Comparison of ENCODE assay signal across 1 cellular context in the genomic region with DNA sequence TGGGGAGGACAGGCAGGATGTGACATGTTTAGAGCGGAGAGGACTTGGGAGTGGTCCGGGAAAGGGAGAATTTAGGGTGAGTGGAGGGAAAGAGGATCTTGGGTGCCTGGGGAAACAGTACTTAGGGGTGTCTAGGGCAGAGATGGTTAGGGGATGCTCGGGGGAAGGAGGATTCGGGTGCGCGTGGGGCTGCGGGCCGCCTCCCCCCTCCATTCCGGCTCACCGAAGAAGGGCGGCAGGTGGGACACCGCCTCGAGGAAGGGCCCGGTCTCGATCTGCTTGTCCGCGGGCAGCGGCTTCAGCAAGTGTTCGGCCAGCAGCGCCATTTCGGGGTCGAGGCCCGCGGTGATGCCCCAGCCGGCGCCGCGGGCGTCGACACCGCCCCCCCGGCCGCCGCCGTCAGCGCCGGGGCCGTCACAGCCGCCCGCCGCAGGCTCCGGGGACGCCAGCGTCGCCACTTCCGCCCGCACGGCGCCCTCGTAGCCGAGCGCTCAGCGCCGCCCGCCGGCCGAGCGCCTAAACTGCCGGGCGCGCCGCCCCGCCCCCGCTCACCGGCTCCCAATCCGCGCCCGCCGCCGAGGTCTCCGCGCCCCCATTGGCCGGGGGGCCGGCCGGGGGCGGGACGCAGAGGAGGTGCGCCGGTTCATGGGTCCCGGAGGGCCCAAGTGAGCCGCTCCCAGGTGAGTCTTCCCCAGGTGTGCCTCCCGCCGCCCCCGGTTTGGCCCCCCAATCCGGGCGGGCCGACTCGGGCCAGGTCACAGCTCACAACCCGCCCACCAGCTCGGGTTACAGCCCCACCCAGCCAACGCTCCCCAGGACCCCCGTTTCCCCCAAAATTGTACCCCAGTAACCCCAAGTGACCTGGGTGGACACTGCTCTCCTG.
TF ChIP-seq lines count a peak whose summit lies in the region.

A gene with protein sequence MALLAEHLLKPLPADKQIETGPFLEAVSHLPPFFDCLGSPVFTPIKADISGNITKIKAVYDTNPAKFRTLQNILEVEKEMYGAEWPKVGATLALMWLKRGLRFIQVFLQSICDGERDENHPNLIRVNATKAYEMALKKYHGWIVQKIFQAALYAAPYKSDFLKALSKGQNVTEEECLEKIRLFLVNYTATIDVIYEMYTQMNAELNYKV (minus strand): TSS at position 493 of the 883 bp plus-strand sequence. CDS start 167 bp downstream, at position 326.

TF ChIP-seq in K562, 482 proteins besides CTCF, POLR2A, EP300 and RAD21 (continued from another document and continues in another):
- TF ChIP-seq, protein P1, sequence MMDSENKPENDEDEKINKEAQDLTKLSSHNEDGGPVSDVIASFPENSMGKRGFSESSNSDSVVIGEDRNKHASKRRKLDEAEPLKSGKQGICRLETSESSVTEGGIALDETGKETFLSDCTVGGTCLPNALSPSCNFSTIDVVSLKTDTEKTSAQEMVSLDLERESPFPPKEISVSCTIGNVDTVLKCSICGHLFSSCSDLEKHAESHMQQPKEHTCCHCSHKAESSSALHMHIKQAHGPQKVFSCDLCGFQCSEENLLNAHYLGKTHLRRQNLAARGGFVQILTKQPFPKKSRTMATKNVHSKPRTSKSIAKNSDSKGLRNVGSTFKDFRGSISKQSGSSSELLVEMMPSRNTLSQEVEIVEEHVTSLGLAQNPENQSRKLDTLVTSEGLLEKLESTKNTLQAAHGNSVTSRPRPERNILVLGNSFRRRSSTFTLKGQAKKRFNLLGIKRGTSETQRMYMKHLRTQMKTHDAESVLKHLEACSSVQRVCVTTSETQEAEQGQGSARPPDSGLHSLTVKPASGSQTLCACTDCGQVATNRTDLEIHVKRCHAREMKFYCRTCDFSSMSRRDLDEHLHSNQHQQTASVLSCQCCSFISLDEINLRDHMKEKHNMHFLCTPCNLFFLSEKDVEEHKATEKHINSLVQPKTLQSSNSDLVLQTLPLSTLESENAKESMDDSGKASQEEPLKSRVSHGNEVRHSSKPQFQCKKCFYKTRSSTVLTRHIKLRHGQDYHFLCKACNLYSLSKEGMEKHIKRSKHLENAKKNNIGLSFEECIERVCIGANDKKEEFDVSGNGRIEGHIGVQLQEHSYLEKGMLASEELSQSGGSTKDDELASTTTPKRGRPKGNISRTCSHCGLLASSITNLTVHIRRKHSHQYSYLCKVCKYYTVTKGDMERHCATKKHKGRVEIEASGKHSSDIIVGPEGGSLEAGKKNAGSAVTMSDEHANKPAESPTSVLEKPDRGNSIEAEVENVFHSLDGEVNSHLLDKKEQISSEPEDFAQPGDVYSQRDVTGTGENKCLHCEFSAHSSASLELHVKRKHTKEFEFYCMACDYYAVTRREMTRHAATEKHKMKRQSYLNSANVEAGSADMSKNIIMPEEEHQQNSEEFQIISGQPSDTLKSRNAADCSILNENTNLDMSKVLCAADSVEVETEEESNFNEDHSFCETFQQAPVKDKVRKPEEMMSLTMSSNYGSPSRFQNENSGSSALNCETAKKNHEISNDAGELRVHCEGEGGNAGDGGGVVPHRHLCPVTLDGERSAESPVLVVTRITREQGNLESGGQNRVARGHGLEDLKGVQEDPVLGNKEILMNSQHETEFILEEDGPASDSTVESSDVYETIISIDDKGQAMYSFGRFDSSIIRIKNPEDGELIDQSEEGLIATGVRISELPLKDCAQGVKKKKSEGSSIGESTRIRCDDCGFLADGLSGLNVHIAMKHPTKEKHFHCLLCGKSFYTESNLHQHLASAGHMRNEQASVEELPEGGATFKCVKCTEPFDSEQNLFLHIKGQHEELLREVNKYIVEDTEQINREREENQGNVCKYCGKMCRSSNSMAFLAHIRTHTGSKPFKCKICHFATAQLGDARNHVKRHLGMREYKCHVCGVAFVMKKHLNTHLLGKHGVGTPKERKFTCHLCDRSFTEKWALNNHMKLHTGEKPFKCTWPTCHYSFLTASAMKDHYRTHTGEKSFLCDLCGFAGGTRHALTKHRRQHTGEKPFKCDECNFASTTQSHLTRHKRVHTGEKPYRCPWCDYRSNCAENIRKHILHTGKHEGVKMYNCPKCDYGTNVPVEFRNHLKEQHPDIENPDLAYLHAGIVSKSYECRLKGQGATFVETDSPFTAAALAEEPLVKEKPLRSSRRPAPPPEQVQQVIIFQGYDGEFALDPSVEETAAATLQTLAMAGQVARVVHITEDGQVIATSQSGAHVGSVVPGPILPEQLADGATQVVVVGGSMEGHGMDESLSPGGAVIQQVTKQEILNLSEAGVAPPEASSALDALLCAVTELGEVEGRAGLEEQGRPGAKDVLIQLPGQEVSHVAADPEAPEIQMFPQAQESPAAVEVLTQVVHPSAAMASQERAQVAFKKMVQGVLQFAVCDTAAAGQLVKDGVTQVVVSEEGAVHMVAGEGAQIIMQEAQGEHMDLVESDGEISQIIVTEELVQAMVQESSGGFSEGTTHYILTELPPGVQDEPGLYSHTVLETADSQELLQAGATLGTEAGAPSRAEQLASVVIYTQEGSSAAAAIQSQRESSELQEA (IDR thresholded peaks at IDR 0.05; ENCODE audit: low read depth): peak; percentile 27; the same call in 1 of the 2 replicates
- TF ChIP-seq ZNF197 (CRISPR knock-in tag; IDR thresholded peaks at IDR 0.05; ENCODE audit: low read depth): no peak
- peak; percentile 72 for TF ChIP-seq HCFC1 (IDR thresholded peaks at IDR 0.05; ENCODE audit: low read depth, low read length)
- TF ChIP-seq, protein P2, sequence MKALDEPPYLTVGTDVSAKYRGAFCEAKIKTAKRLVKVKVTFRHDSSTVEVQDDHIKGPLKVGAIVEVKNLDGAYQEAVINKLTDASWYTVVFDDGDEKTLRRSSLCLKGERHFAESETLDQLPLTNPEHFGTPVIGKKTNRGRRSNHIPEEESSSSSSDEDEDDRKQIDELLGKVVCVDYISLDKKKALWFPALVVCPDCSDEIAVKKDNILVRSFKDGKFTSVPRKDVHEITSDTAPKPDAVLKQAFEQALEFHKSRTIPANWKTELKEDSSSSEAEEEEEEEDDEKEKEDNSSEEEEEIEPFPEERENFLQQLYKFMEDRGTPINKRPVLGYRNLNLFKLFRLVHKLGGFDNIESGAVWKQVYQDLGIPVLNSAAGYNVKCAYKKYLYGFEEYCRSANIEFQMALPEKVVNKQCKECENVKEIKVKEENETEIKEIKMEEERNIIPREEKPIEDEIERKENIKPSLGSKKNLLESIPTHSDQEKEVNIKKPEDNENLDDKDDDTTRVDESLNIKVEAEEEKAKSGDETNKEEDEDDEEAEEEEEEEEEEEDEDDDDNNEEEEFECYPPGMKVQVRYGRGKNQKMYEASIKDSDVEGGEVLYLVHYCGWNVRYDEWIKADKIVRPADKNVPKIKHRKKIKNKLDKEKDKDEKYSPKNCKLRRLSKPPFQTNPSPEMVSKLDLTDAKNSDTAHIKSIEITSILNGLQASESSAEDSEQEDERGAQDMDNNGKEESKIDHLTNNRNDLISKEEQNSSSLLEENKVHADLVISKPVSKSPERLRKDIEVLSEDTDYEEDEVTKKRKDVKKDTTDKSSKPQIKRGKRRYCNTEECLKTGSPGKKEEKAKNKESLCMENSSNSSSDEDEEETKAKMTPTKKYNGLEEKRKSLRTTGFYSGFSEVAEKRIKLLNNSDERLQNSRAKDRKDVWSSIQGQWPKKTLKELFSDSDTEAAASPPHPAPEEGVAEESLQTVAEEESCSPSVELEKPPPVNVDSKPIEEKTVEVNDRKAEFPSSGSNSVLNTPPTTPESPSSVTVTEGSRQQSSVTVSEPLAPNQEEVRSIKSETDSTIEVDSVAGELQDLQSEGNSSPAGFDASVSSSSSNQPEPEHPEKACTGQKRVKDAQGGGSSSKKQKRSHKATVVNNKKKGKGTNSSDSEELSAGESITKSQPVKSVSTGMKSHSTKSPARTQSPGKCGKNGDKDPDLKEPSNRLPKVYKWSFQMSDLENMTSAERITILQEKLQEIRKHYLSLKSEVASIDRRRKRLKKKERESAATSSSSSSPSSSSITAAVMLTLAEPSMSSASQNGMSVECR (CRISPR knock-in tag; IDR thresholded peaks at IDR 0.05): peak; percentile 26; the same call in 1 of the 2 replicates
- 0 out of 2 replicates have a peak, but pooled peaks have one; percentile 34 for TF ChIP-seq SP1 (CRISPR knock-in tag; IDR thresholded peaks at IDR 0.05)
- TF ChIP-seq YY1 (IDR thresholded peaks at IDR 0.05; ENCODE audit: borderline replicate concordance in 1 of 3, control insufficient read depth in 1 of 3, extremely low read depth in 1 of 3, insufficient read depth in 3 of 3, insufficient read length in 1 of 3, insufficient replicate concordance in 2 of 3, low read depth in 1 of 3, low read length in 2 of 3): peak in 2 of 3 experiments; percentile 58 to 69
- TF ChIP-seq ZNF76 (CRISPR knock-in tag; IDR thresholded peaks at IDR 0.05; ENCODE audit: borderline replicate concordance): no peak
- peak; percentile 62; the same call in 1 of the 2 replicates for TF ChIP-seq PHF8 (IDR thresholded peaks at IDR 0.05; ENCODE audit: borderline replicate concordance, low read length)
- TF ChIP-seq ZNF695 (CRISPR knock-in tag; IDR thresholded peaks at IDR 0.05): no peak
- TF ChIP-seq POLR2G (IDR thresholded peaks at IDR 0.05; ENCODE audit: low read depth, low read length): peak; percentile 75
- TF ChIP-seq, protein P3, sequence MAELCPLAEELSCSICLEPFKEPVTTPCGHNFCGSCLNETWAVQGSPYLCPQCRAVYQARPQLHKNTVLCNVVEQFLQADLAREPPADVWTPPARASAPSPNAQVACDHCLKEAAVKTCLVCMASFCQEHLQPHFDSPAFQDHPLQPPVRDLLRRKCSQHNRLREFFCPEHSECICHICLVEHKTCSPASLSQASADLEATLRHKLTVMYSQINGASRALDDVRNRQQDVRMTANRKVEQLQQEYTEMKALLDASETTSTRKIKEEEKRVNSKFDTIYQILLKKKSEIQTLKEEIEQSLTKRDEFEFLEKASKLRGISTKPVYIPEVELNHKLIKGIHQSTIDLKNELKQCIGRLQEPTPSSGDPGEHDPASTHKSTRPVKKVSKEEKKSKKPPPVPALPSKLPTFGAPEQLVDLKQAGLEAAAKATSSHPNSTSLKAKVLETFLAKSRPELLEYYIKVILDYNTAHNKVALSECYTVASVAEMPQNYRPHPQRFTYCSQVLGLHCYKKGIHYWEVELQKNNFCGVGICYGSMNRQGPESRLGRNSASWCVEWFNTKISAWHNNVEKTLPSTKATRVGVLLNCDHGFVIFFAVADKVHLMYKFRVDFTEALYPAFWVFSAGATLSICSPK (IDR thresholded peaks at IDR 0.05; ENCODE audit: borderline replicate concordance): 0 out of 2 replicates have a peak, but pooled peaks have one; percentile 63
- TF ChIP-seq KDM2B (CRISPR knock-in tag; IDR thresholded peaks at IDR 0.05): 0 out of 2 replicates have a peak, but pooled peaks have one; percentile 61
- peak; percentile 59 for TF ChIP-seq HNRNPLL (IDR thresholded peaks at IDR 0.05; ENCODE audit: low read depth, low read length, poor library complexity, severe bottlenecking)
- TF ChIP-seq, protein P4, sequence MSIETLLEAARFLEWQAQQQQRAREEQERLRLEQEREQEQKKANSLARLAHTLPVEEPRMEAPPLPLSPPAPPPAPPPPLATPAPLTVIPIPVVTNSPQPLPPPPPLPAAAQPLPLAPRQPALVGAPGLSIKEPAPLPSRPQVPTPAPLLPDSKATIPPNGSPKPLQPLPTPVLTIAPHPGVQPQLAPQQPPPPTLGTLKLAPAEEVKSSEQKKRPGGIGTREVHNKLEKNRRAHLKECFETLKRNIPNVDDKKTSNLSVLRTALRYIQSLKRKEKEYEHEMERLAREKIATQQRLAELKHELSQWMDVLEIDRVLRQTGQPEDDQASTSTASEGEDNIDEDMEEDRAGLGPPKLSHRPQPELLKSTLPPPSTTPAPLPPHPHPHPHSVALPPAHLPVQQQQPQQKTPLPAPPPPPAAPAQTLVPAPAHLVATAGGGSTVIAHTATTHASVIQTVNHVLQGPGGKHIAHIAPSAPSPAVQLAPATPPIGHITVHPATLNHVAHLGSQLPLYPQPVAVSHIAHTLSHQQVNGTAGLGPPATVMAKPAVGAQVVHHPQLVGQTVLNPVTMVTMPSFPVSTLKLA (conservative IDR thresholded peaks at IDR 0.05): no peak
- TF ChIP-seq CHD2 (IDR thresholded peaks at IDR 0.05; ENCODE audit: low read depth, low read length): no peak; the same call in 1 of the 2 replicates
- TF ChIP-seq GABPA (tag; conservative IDR thresholded peaks at IDR 0.05; ENCODE audit: low read depth): peak; percentile 89
- no peak for TF ChIP-seq HMG20A (CRISPR knock-in tag; conservative IDR thresholded peaks at IDR 0.05)
- TF ChIP-seq, protein P5, sequence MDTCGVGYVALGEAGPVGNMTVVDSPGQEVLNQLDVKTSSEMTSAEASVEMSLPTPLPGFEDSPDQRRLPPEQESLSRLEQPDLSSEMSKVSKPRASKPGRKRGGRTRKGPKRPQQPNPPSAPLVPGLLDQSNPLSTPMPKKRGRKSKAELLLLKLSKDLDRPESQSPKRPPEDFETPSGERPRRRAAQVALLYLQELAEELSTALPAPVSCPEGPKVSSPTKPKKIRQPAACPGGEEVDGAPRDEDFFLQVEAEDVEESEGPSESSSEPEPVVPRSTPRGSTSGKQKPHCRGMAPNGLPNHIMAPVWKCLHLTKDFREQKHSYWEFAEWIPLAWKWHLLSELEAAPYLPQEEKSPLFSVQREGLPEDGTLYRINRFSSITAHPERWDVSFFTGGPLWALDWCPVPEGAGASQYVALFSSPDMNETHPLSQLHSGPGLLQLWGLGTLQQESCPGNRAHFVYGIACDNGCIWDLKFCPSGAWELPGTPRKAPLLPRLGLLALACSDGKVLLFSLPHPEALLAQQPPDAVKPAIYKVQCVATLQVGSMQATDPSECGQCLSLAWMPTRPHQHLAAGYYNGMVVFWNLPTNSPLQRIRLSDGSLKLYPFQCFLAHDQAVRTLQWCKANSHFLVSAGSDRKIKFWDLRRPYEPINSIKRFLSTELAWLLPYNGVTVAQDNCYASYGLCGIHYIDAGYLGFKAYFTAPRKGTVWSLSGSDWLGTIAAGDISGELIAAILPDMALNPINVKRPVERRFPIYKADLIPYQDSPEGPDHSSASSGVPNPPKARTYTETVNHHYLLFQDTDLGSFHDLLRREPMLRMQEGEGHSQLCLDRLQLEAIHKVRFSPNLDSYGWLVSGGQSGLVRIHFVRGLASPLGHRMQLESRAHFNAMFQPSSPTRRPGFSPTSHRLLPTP (IDR thresholded peaks at IDR 0.05; ENCODE audit: borderline replicate concordance, extremely low read depth, insufficient read length): no peak
- TF ChIP-seq, protein P6, sequence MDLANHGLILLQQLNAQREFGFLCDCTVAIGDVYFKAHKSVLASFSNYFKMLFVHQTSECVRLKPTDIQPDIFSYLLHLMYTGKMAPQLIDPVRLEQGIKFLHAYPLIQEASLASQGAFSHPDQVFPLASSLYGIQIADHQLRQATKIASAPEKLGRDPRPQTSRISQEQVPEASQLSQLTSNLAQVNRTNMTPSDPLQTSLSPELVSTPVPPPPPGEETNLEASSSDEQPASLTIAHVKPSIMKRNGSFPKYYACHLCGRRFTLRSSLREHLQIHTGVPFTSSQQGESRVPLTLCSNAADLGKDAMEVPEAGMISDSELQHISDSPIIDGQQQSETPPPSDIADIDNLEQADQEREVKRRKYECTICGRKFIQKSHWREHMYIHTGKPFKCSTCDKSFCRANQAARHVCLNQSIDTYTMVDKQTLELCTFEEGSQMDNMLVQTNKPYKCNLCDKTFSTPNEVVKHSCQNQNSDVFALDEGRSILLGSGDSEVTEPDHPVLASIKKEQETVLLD (IDR thresholded peaks at IDR 0.05): 0 out of 2 replicates have a peak, but pooled peaks have one; percentile 21
- peak; percentile 48; the same call in 1 of the 2 replicates for TF ChIP-seq RBFOX2 (IDR thresholded peaks at IDR 0.05; ENCODE audit: low read depth, low read length)
- no peak for TF ChIP-seq ZNF668 (CRISPR knock-in tag; IDR thresholded peaks at IDR 0.05)
- TF ChIP-seq TRIM24 (IDR thresholded peaks at IDR 0.05): no peak
- TF ChIP-seq SIN3A (IDR thresholded peaks at IDR 0.05; ENCODE audit: borderline replicate concordance in 2 of 2, control insufficient read depth in 1 of 2, low read depth in 2 of 2, low read length in 2 of 2): no peak
- no peak for TF ChIP-seq ZBTB8A (IDR thresholded peaks at IDR 0.05; ENCODE audit: partially characterized antibody)
- TF ChIP-seq BRCA1 (IDR thresholded peaks at IDR 0.05): no peak
- TF ChIP-seq BRCA1 (CRISPR knock-in tag; IDR thresholded peaks at IDR 0.05): no peak
- TF ChIP-seq DDX20 (tag; IDR thresholded peaks at IDR 0.05; ENCODE audit: low read depth): no peak
- no peak for TF ChIP-seq MCM3 (IDR thresholded peaks at IDR 0.05)
